10 cellular contexts compared by ENCODE assay signal in the genomic region with DNA sequence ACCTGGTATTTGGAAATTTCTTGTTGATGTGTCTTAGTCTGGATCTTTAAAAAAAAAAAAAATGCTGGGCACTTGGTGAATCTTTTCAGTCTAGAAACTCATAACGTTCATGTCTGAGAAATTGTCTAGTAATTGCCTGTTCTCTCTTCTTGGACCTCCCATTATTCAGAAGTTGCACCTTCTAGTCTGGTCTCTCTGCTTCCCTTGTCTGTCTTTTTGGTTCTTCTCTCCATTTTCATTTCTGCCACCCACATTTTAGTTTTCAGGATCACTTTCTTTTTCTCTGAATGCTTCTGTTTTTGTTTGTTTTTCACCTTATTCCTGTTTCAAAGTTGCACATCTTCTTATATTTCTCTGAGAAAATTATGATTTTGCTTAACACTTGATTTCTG.
"Had no signal": no experiment of that assay in that cellular context is flagged by ENCODE, and none has a peak within 500 bp of the region (broad histone marks: within the 10 kb centered on the region; RNA-seq: fewer than 3 reads in every experiment).

No MANE protein-coding gene starts in this region.

- H3K4me3 Mint-ChIP-seq: H9, HFFc6 had no signal

- ATAC-seq: HepG2, K562 had no signal

- H3K9ac ChIP-seq: GM23248 had no signal

- H3K27ac ChIP-seq: GM23248, HL-60 had no signal

- FAIRE-seq: HepG2, K562 had no signal

- H3K4me3 ChIP-seq: GM23248, K562 had no signal

- H2AFZ ChIP-seq: GM23248 had no signal

- DNase-seq: GM23248, GOT3, H9, HCEC 1CT, HFFc6, Kasumi-1, KG1 had no signal

- H3K27ac Mint-ChIP-seq: H9, HFFc6 had no signal
